23 cellular contexts compared by ENCODE assay signal in the genomic region with DNA sequence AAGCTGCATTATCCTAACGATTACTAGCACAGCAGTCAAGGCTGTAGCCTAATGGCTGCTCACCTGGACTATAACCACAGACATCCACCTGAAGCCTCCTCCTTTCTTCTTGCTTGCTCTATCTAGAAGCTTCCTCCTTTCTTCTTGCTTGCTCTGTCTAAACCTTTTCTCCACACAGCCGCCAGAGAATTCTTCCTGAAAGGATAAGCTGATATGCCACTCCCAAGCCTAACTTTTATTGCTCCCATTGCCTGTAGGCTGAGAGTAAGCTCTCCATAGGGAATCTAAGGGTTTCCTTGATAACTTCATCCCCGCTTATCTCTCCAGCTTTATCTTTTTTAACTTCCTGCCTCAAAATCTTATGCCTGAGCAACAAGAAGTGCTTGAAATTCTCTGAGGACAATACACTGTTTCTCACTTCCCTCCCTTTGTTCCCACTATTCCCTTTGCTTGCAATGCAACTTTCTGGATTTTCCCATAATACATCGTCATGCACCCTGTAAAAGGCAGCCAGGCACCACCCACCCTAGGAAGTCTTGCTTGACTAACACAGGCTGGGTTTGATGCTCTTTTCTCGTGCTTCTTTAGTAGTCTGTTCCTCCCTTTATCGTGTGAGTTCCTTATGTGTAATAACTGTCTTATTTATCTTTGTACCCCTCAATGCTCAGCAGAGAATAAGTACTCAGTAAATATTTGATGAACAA. TPM values are rescaled to one million over a fixed set of nuclear protein-coding genes. Genes with fewer than 3 reads are reported as not detected.
DNase-seq lines count a peak whose midpoint lies in the region; ATAC-seq and TF ChIP-seq lines count a peak whose summit lies in the region.
"Had no signal": no experiment of that assay in that cellular context is flagged by ENCODE, and none has a peak within 500 bp of the region (broad histone marks: within the 10 kb centered on the region; RNA-seq: fewer than 3 reads in every experiment).

No MANE protein-coding gene starts in this region.

- H3K79me2 ChIP-seq in GM23338 (replicated peaks; ENCODE audit: insufficient read depth), result no peaks in the 10 kb centered on the region
- no peaks in the 10 kb centered on the region for H3K79me2 ChIP-seq in hepatocyte
- no peaks in the 10 kb centered on the region for H3K79me2 ChIP-seq in neural progenitor cell (ENCODE audit: low read depth)
- H3K79me2 ChIP-seq in H9 (ENCODE audit: insufficient read depth, low read length), result no peaks in the 10 kb centered on the region

- H3K27me3 Mint-ChIP-seq in GM23338 (ENCODE audit: insufficient read depth, low read depth, poor library complexity) (peaks cover 4% of the 10 kb centered on the region), neural progenitor cell (ENCODE audit: insufficient read depth, low read depth) (no peaks in the 10 kb centered on the region), H9 (ENCODE audit: low read depth) (peaks cover 1% of the 10 kb centered on the region; the same call in 1 of the 2 replicates)

- intact Hi-C loops in stomach (cut with DNase I; ENCODE audit: low total_unique reads), result no loop called here

- H2BK12ac ChIP-seq in H9 (ENCODE audit: insufficient read length, low read depth, low read length), result no peak overlapping the region

- 34% methylated on average over 6 of the region's 6 CpGs for WGBS in hepatocyte (ENCODE audit: low lambda C conversion rate, missing lambda C conversion rate)
- no CpG with 5 or more reads among the region's 6 CpGs for WGBS in H9 (ENCODE audit: extremely low coverage, insufficient read length, low lambda C conversion rate)
- 25 to 53% (median 39%) methylated on average over 6 of the region's 6 CpGs for WGBS in stomach, 5 donors

- no peak overlapping the region for H3K56ac ChIP-seq in H9 (ENCODE audit: insufficient read length, low read depth, low read length)

- DNase-seq in GM23338 (ENCODE audit: low spot score), result no peak
- peak; percentile 40 for DNase-seq in WERI-Rb-1
- DNase-seq in hepatocyte (ENCODE audit: low spot score), result peak; percentile 33
- DNase-seq in neural progenitor cell (ENCODE audit: low spot score), result no peak
- DNase-seq in inferior parietal cortex (ENCODE audit: extremely low spot score), result no peak
- DNase-seq in midbrain (lab: John Stamatoyannopoulos, UW), result no peak
- DNase-seq in H9, result no peak
- no peak for DNase-seq in stomach
- DNase-seq: AML-193, DMS 273 treated with DMSO at 0.1 percent for 48 hours, GOT3, NCI-H1092 treated with DMSO at 0.1 percent for 48 hours, NCI-H2081, NCI-H510A, NCI-H748 treated with DMSO at 0.1 percent for 48 hours, PC-3, RPMI8226, SHP77 treated with DMSO at 0.1 percent for 48 hours had no signal

- H3K14ac ChIP-seq in H9 (ENCODE audit: insufficient read depth, low read length), result no peak overlapping the region

- H3K9me3 Mint-ChIP-seq in GM23338, result no peaks in the 10 kb centered on the region
- H3K9me3 Mint-ChIP-seq in neural progenitor cell, result no peaks in the 10 kb centered on the region
- no peaks in the 10 kb centered on the region for H3K9me3 Mint-ChIP-seq in H9

- H3K4me3 ChIP-seq in GM23338 (no peak overlapping the region), WERI-Rb-1 (ENCODE audit: low read depth, low read length) (peak overlapping the region; percentile 9), hepatocyte (no peak overlapping the region), neural progenitor cell (no peak overlapping the region), stomach (no peak overlapping the region)
- H3K4me3 ChIP-seq: GM12878 had no signal

- H3K4me1 ChIP-seq in GM23338 (ENCODE audit: insufficient read depth) (no peaks in the 10 kb centered on the region; the same call in 1 of the 2 replicates), hepatocyte (ENCODE audit: insufficient read depth) (no peaks in the 10 kb centered on the region), neural progenitor cell (peaks cover 27% of the 10 kb centered on the region), H9 (ENCODE audit: insufficient read depth, low read length) (no peaks in the 10 kb centered on the region), stomach (no peaks in the 10 kb centered on the region)

- TF ChIP-seq POLR2A in stomach (IDR thresholded peaks at IDR 0.05), result no peak

- H2AFZ ChIP-seq in GM23338 (peak overlapping the region; percentile 73; the same call in 1 of the 2 replicates), hepatocyte (no peak overlapping the region), neural progenitor cell (replicated peaks) (peak overlapping the region; percentile 76), H9 (ENCODE audit: low read length) (no peak overlapping the region)

- H4K5ac ChIP-seq in H9 (ENCODE audit: insufficient read length, low read depth, low read length), result no peak overlapping the region

- H2BK120ac ChIP-seq in H9 (ENCODE audit: low read depth, low read length, poor library complexity, severe bottlenecking), result no peak overlapping the region

- no peak overlapping the region for H3K18ac ChIP-seq in H9 (ENCODE audit: insufficient read length, low read depth, low read length)

- no peaks in the 10 kb centered on the region for H3K9me2 ChIP-seq in GM23338 (ENCODE audit: insufficient read depth)
- no peaks in the 10 kb centered on the region for H3K9me2 ChIP-seq in hepatocyte (replicated peaks; ENCODE audit: insufficient read depth)

- no peaks in the 10 kb centered on the region for H3K79me1 ChIP-seq in H9 (ENCODE audit: insufficient read depth, low read depth, low read length, poor library complexity, severe bottlenecking)

- H3K27ac Mint-ChIP-seq in GM23338 (no peak overlapping the region), neural progenitor cell (no peak overlapping the region), H9 (no peak overlapping the region)

- TF ChIP-seq EP300 in stomach (IDR thresholded peaks at IDR 0.05), result no peak

- H3K23me2 ChIP-seq in H9 (ENCODE audit: insufficient read length, low read depth, low read length, poor library complexity, severe bottlenecking), result no peaks in the 10 kb centered on the region

- H4K20me1 ChIP-seq in GM23338 (replicated peaks; ENCODE audit: insufficient read depth), result no peaks in the 10 kb centered on the region
- no peaks in the 10 kb centered on the region for H4K20me1 ChIP-seq in hepatocyte (ENCODE audit: insufficient read depth, poor library complexity, severe bottlenecking)
- H4K20me1 ChIP-seq in neural progenitor cell (ENCODE audit: low read depth), result no peaks in the 10 kb centered on the region
- no peaks in the 10 kb centered on the region for H4K20me1 ChIP-seq in H9 (ENCODE audit: control insufficient read depth, insufficient read depth, insufficient read length)

- no peak overlapping the region for H2BK5ac ChIP-seq in H9 (ENCODE audit: insufficient read length, low read length)

- H3K4me2 ChIP-seq in GM23338 (no peak overlapping the region), hepatocyte (peak overlapping the region; percentile 20), neural progenitor cell (no peak overlapping the region), H9 (ENCODE audit: insufficient read depth, insufficient read length, low read length) (no peak overlapping the region)

- no peak overlapping the region for H3K27ac ChIP-seq in GM23338 (ENCODE audit: low read depth)
- H3K27ac ChIP-seq in WERI-Rb-1, result peak overlapping the region; percentile 32
- no peak overlapping the region for H3K27ac ChIP-seq in hepatocyte
- H3K27ac ChIP-seq in neural progenitor cell, result no peak overlapping the region
- H3K27ac ChIP-seq in H9 (ENCODE audit: insufficient read length, low read depth, low read length), result no peak overlapping the region
- H3K27ac ChIP-seq in stomach, result no peak overlapping the region
- H3K27ac ChIP-seq: C4-2B had no signal

- H3K36me3 ChIP-seq in GM23338 (ENCODE audit: insufficient read depth), result no peaks in the 10 kb centered on the region
- H3K36me3 ChIP-seq in WERI-Rb-1, result no peaks in the 10 kb centered on the region
- no peaks in the 10 kb centered on the region for H3K36me3 ChIP-seq in hepatocyte (replicated peaks; ENCODE audit: insufficient read depth, low read depth)
- no peaks in the 10 kb centered on the region for H3K36me3 ChIP-seq in neural progenitor cell
- peaks cover 0 to 7% (median 0%) of the 10 kb centered on the region in 4 donors for H3K36me3 ChIP-seq in stomach

- H3K27me3 ChIP-seq in GM23338 (ENCODE audit: insufficient read depth), result no peaks in the 10 kb centered on the region
- H3K27me3 ChIP-seq in WERI-Rb-1 (ENCODE audit: insufficient read depth, low read depth, severe bottlenecking), result no peaks in the 10 kb centered on the region
- H3K27me3 ChIP-seq in hepatocyte, result no peaks in the 10 kb centered on the region
- H3K27me3 ChIP-seq in neural progenitor cell, result no peaks in the 10 kb centered on the region
- H3K27me3 ChIP-seq in H9 (ENCODE audit: insufficient read depth, low read length), result no peaks in the 10 kb centered on the region
- H3K27me3 ChIP-seq in stomach, result no peaks in the 10 kb centered on the region

- H3K9me3 ChIP-seq in WERI-Rb-1 (ENCODE audit: severe bottlenecking), result no peaks in the 10 kb centered on the region
- no peaks in the 10 kb centered on the region for H3K9me3 ChIP-seq in hepatocyte (ENCODE audit: low read depth)
- H3K9me3 ChIP-seq in neural progenitor cell (ENCODE audit: low read depth), result no peaks in the 10 kb centered on the region
- H3K9me3 ChIP-seq in H9 (ENCODE audit: control insufficient read depth, low read depth, low read length), result no peaks in the 10 kb centered on the region
- H3K9me3 ChIP-seq in stomach, result no peaks in the 10 kb centered on the region

- H2BK20ac ChIP-seq in H9 (ENCODE audit: low read depth, low read length, poor library complexity, severe bottlenecking), result no peak overlapping the region

- ATAC-seq in GM23338, result no peak; the same call in 2 of the 3 replicates
- ATAC-seq: GM12878, PC-3, SK-N-SH treated with all-trans-retinoic acid at 6 μM for 48 hours had no signal

- H4K8ac ChIP-seq in H9 (replicated peaks; ENCODE audit: insufficient read length, low read depth, low read length), result no peak overlapping the region

- H3K23ac ChIP-seq in H9 (ENCODE audit: insufficient read length, low read depth, low read length), result no peak overlapping the region

- H3F3A ChIP-seq in GM23338 (replicated peaks; ENCODE audit: low read depth), result no peaks in the 10 kb centered on the region
- peaks cover 2% of the 10 kb centered on the region for H3F3A ChIP-seq in neural progenitor cell (ENCODE audit: low read depth)

- H3K4me3 Mint-ChIP-seq in GM23338, result no peak overlapping the region
- no peak overlapping the region for H3K4me3 Mint-ChIP-seq in neural progenitor cell
- H3K4me3 Mint-ChIP-seq in H9, result no peak overlapping the region

- no peak overlapping the region for H2AK5ac ChIP-seq in H9 (ENCODE audit: insufficient read length, low read length)

- H3K4me1 Mint-ChIP-seq in GM23338, result peaks cover 6% of the 10 kb centered on the region; the same call in 2 of the 3 replicates
- peaks cover 18% of the 10 kb centered on the region for H3K4me1 Mint-ChIP-seq in neural progenitor cell
- H3K4me1 Mint-ChIP-seq in H9, result peaks cover 0 to 14% of the 10 kb centered on the region in 2 experiments; a peak in 2 of 4 replicates

- H3K4ac ChIP-seq in H9 (ENCODE audit: low read depth, low read length), result no peak overlapping the region

- no peak overlapping the region for H4K91ac ChIP-seq in H9 (ENCODE audit: insufficient read length, low read depth, low read length)

- no peak overlapping the region for H3K9ac ChIP-seq in neural progenitor cell
- no peak overlapping the region for H3K9ac ChIP-seq in H9 (ENCODE audit: extremely low read depth, insufficient read length, low read length)

- H3K36me3 Mint-ChIP-seq in GM23338 (ENCODE audit: low read depth), result no peaks in the 10 kb centered on the region
- no peaks in the 10 kb centered on the region for H3K36me3 Mint-ChIP-seq in neural progenitor cell
- H3K36me3 Mint-ChIP-seq in H9 (ENCODE audit: insufficient read depth in 1 of 3, low read depth in 3 of 3), result no peaks in the 10 kb centered on the region

- H3T11ph ChIP-seq in H9 (ENCODE audit: low read length), result no peak overlapping the region

- no peak overlapping the region for H2BK15ac ChIP-seq in H9 (ENCODE audit: low read depth, low read length)

- TF ChIP-seq CTCF in GM23338 (conservative IDR thresholded peaks at IDR 0.05; ENCODE audit: low read depth in 2 of 2) (no peak), WERI-Rb-1 (IDR thresholded peaks at IDR 0.05; ENCODE audit: low read depth, low read length) (no peak), hepatocyte (IDR thresholded peaks at IDR 0.05; ENCODE audit: poor library complexity) (no peak), neural progenitor cell (IDR thresholded peaks at IDR 0.05) (no peak), H9 (conservative IDR thresholded peaks at IDR 0.05) (no peak), stomach (IDR thresholded peaks at IDR 0.05) (no peak)

RNA-seq across cellular contexts. Expression of gene LRIT3, which starts 1.4 kb away (rescaled TPM):
- total RNA-seq in GM23338 (2014; rRNA removed; shearing (Covaris generic)), result 0.14 and 0.43 TPM in 2 replicates
- polyA plus RNA-seq in GM23338 (2016; fragmentation: Nextera tagmentation; extraction: Ambion mirVana) (not detected in 2 replicates), hepatocyte (not detected in 2 replicates), stomach (under 1 TPM in 2 of 3 donors, not detected in 1; 0.06 to 0.13 TPM)
- total RNA-seq in hepatocyte (0.13 and 0.24 TPM in 2 replicates), neural progenitor cell (ENCODE audit: low replicate concordance) (0.09 and 0.15 TPM in 2 replicates), H9 (2021) (0.07 and 0.09 TPM in 2 replicates), stomach (1 to 10 TPM in 1 of 5 donors, under 1 TPM in 1, not detected in 3; 0.18 to 1.0 TPM)
- total RNA-seq: Daoy, GM12878, LHCN-M2 had no signal

RNA-seq across cellular contexts. Expression of gene RRH, which starts 18.8 kb away (rescaled TPM):
- not detected in 2 replicates for total RNA-seq in GM23338 (2014; rRNA removed; shearing (Covaris generic))
- polyA plus RNA-seq in GM23338 (2016; fragmentation: Nextera tagmentation; extraction: Ambion mirVana) (not detected in 2 replicates), hepatocyte (not detected in 2 replicates), stomach (not detected)
- total RNA-seq in hepatocyte (not detected in 2 replicates), neural progenitor cell (ENCODE audit: low replicate concordance) (not detected in 2 replicates), H9 (2021) (0.20 TPM in 1 of 2 replicates, not detected in the other), stomach (10 to 100 TPM in 1 of 5 donors, not detected in 4; 13.4 TPM)
- total RNA-seq: Daoy, GM12878, LHCN-M2 had no signal

RNA-seq across cellular contexts. Expression of gene GAR1, which starts 31.0 kb away (rescaled TPM):
- total RNA-seq in GM23338 (2014; rRNA removed; shearing (Covaris generic)), result 13.8 and 19.5 TPM in 2 replicates
- polyA plus RNA-seq in GM23338 (2016; fragmentation: Nextera tagmentation; extraction: Ambion mirVana), result 98.7 and 106 TPM in 2 replicates
- 7.5 and 10.2 TPM in 2 replicates for total RNA-seq in hepatocyte
- 30.2 and 39.8 TPM in 2 replicates for polyA plus RNA-seq in hepatocyte
- total RNA-seq in neural progenitor cell (ENCODE audit: low replicate concordance), result 7.8 and 10.2 TPM in 2 replicates
- 42.7 and 45.3 TPM in 2 replicates for total RNA-seq in H9 (2021)
- total RNA-seq in stomach, result 1 to 10 TPM in 3 of 5 donors, not detected in 2; 2.2 to 9.4 (median 3.8) TPM
- polyA plus RNA-seq in stomach, result 10 to 100 TPM; 17.0 to 19.2 (median 17.2) TPM

RNA-seq across cellular contexts. Expression of gene CFI, which starts 44.7 kb away (rescaled TPM):
- not detected in 2 replicates for total RNA-seq in GM23338 (2014; rRNA removed; shearing (Covaris generic))
- polyA plus RNA-seq in GM23338 (2016; fragmentation: Nextera tagmentation; extraction: Ambion mirVana), result not detected in 2 replicates
- total RNA-seq in hepatocyte, result 162 and 163 TPM in 2 replicates
- 108 and 112 TPM in 2 replicates for polyA plus RNA-seq in hepatocyte
- not detected in 2 replicates for total RNA-seq in neural progenitor cell (ENCODE audit: low replicate concordance)
- total RNA-seq in H9 (2021), result not detected in 2 replicates
- 10 to 100 TPM in 3 of 5 donors, 1 to 10 TPM in 1, under 1 TPM in 1; 0.45 to 20.4 (median 12.8) TPM for total RNA-seq in stomach
- 10 to 100 TPM in 1 of 3 donors, 1 to 10 TPM in 2; 2.0 to 14.0 (median 2.5) TPM for polyA plus RNA-seq in stomach
- total RNA-seq: PC-3 had no signal

Comparison
In these comparisons a context has a peak if more than half of its experiments do, and no peak if none do; other contexts are left out.
1. DNase-seq: peak in WERI-Rb-1 (single experiment) and hepatocyte (single experiment); none in GM23338 (single experiment), neural progenitor cell (single experiment), inferior parietal cortex (single experiment), midbrain (single experiment), H9 (single experiment) and stomach (single experiment).
2. H2AFZ ChIP-seq: peak in GM23338 (single experiment) and neural progenitor cell (single experiment); none in hepatocyte (single experiment) and H9 (single experiment).